21 cellular contexts compared by ENCODE assay signal in genomic region chr17:44912763-44913544, GRCh38. TPM values are rescaled to one million over a fixed set of nuclear protein-coding genes. Genes with fewer than 3 reads are reported as not detected.
DNase-seq lines count a peak whose midpoint lies in the region; ATAC-seq and TF ChIP-seq lines count a peak whose summit lies in the region.
"Had no signal": no experiment of that assay in that cellular context is flagged by ENCODE, and none has a peak within 500 bp of the region (broad histone marks: within the 10 kb centered on the region; RNA-seq: fewer than 3 reads in every experiment).

No MANE protein-coding gene starts in this region.

- TF ChIP-seq CTCF in lower lobe of right lung (IDR thresholded peaks at IDR 0.05) (no peak), ascending aorta (IDR thresholded peaks at IDR 0.05) (no peak)

- H3K27me3 ChIP-seq in lower lobe of right lung (ENCODE audit: low read depth) (peaks cover 22% of the 10 kb centered on the region), ascending aorta (no peaks in the 10 kb centered on the region)
- H3K27me3 ChIP-seq in CD4-positive, alpha-beta memory T cell (ENCODE audit: insufficient read depth, low read length), result no peaks in the 10 kb centered on the region

- peaks cover 12% of the 10 kb centered on the region for H3K4me1 Mint-ChIP-seq in stimulated activated effector memory CD8-positive, alpha-beta T cell treated with anti-CD3 and anti-CD28 coated beads, Interleukin-12 subunit alpha, Interleukin-12 subunit beta, amount 100 ng/mL, for 72 hours
- peaks cover 9 to 17% (median 12%) of the 10 kb centered on the region in 4 donors for H3K4me1 Mint-ChIP-seq in CD4-positive, alpha-beta memory T cell

- H3K4me3 ChIP-seq in lower lobe of right lung (no peak overlapping the region), ascending aorta (no peak overlapping the region)
- no peak overlapping the region for H3K4me3 ChIP-seq in CD4-positive, alpha-beta memory T cell (ENCODE audit: low read length in 2 of 2)
- H3K4me3 ChIP-seq: GM12878 had no signal

- CTCF ChIA-PET in CD4-positive, alpha-beta memory T cell (lab: Charles Lee; ENCODE audit: partially characterized antibody), result interaction anchor here (0.9 to 1.6 kb wide), 3 partner anchors 107 to 186 kb away, joined by 3 to 5 read pairs (median 3); no protein-coding TSS in a partner anchor

- no peaks in the 10 kb centered on the region for H3K36me3 Mint-ChIP-seq in stimulated activated effector memory CD8-positive, alpha-beta T cell treated with anti-CD3 and anti-CD28 coated beads, Interleukin-12 subunit alpha, Interleukin-12 subunit beta, amount 100 ng/mL, for 72 hours
- H3K36me3 Mint-ChIP-seq in CD4-positive, alpha-beta memory T cell, result no peaks in the 10 kb centered on the region

- POLR2A ChIA-PET in CD4-positive, alpha-beta memory T cell (lab: Charles Lee; ENCODE audit: partially characterized antibody), result no interaction called here

- intact Hi-C loops in lower lobe of right lung (cut with DNase I), result no loop called here
- intact Hi-C loops in CD4-positive, alpha-beta memory T cell (cut with micrococcal nuclease), result no loop called here
- intact Hi-C loops in ascending aorta (cut with DNase I), result no loop called here

- H3K9me3 ChIP-seq in lower lobe of right lung (no peaks in the 10 kb centered on the region), ascending aorta (no peaks in the 10 kb centered on the region)
- no peaks in the 10 kb centered on the region for H3K9me3 ChIP-seq in CD4-positive, alpha-beta memory T cell (ENCODE audit: control insufficient read depth in 1 of 2, low read length in 2 of 2)

- H3K27me3 Mint-ChIP-seq in CD4-positive, alpha-beta memory T cell, result peaks cover 15 to 27% of the 10 kb centered on the region in 2 donors

- H3K36me3 ChIP-seq in lower lobe of right lung (no peaks in the 10 kb centered on the region), ascending aorta (no peaks in the 10 kb centered on the region)
- no peaks in the 10 kb centered on the region for H3K36me3 ChIP-seq in CD4-positive, alpha-beta memory T cell (ENCODE audit: insufficient read depth, low read length)

- H3K4me3 Mint-ChIP-seq in stimulated activated effector memory CD8-positive, alpha-beta T cell treated with anti-CD3 and anti-CD28 coated beads, Interleukin-12 subunit alpha, Interleukin-12 subunit beta, amount 100 ng/mL, for 72 hours, result peak overlapping the region; percentile 14
- peak overlapping the region in 3 of 8 donors; percentile 37 to 68 (median 39) for H3K4me3 Mint-ChIP-seq in CD4-positive, alpha-beta memory T cell

- H3K27ac ChIP-seq in angular gyrus (ENCODE audit: low read depth, low read length), result peak overlapping the region; percentile 61
- no peak overlapping the region for H3K27ac ChIP-seq in lower lobe of right lung
- no peak overlapping the region for H3K27ac ChIP-seq in CD4-positive, alpha-beta memory T cell (ENCODE audit: low read depth, low read length)
- H3K27ac ChIP-seq in ascending aorta, result no peak overlapping the region
- H3K27ac ChIP-seq: C4-2B had no signal

- DNase-seq in activated effector memory CD4-positive, alpha-beta T cell treated with anti-CD3 and anti-CD28 coated beads, Interleukin-2, amount 50 U/mL, for 16 hours, result peak; percentile 31
- no peak for DNase-seq in activated effector memory CD4-positive, alpha-beta T cell treated with Interleukin-2 at 50 U/mL for 16 hours
- peak; percentile 20 for DNase-seq in lower lobe of right lung
- no peak for DNase-seq in stimulated activated effector memory CD8-positive, alpha-beta T cell treated with anti-CD3 and anti-CD28 coated beads, Interleukin-12 subunit alpha, Interleukin-12 subunit beta, amount 100 ng/mL, for 72 hours (ENCODE audit: low spot score in 2 of 2)
- no peak for DNase-seq in NCI-H146 treated with DMSO at 0.1 percent for 48 hours (lab: John Stamatoyannopoulos, UW; ENCODE audit: unreplicated experiment)
- DNase-seq in CD4-positive, alpha-beta memory T cell, result no peak
- DNase-seq in ascending aorta (ENCODE audit: low spot score in 2 of 2), result no peak
- DNase-seq: activated CD4-positive, alpha-beta T cell treated with anti-CD3 and anti-CD28 coated beads for 4 hours; activated CD8-positive, alpha-beta memory T cell treated with anti-CD3 and anti-CD28 coated beads, Interleukin-2, amount 50 U/mL, for 4 hours; activated naive CD4-positive, alpha-beta T cell treated with Interleukin-2 at 50 U/mL for 16 hours; cortex of kidney; mesendoderm; MV-4-11; NCI-H187 treated with DMSO at 0.1 percent for 48 hours; NCI-H446; stimulated activated CD8-positive, alpha-beta memory T cell treated with anti-CD3 and anti-CD28 coated beads, Interleukin-4, amount 100 ng/mL, for 48 hours; SW 1271 had no signal

- H3K4me1 ChIP-seq in lower lobe of right lung (peaks cover 10% of the 10 kb centered on the region), ascending aorta (peaks cover 12 to 29% of the 10 kb centered on the region in 2 donors)
- no peaks in the 10 kb centered on the region for H3K4me1 ChIP-seq in CD4-positive, alpha-beta memory T cell (ENCODE audit: insufficient read depth, low read length)

- H3K27ac Mint-ChIP-seq in stimulated activated effector memory CD8-positive, alpha-beta T cell treated with anti-CD3 and anti-CD28 coated beads, Interleukin-12 subunit alpha, Interleukin-12 subunit beta, amount 100 ng/mL, for 72 hours, result no peak overlapping the region
- peak overlapping the region in 2 of 7 donors; percentile 2 to 67 for H3K27ac Mint-ChIP-seq in CD4-positive, alpha-beta memory T cell

- H3K9me3 Mint-ChIP-seq in stimulated activated effector memory CD8-positive, alpha-beta T cell treated with anti-CD3 and anti-CD28 coated beads, Interleukin-12 subunit alpha, Interleukin-12 subunit beta, amount 100 ng/mL, for 72 hours, result no peaks in the 10 kb centered on the region
- H3K9me3 Mint-ChIP-seq in CD4-positive, alpha-beta memory T cell, result no peaks in the 10 kb centered on the region

- ATAC-seq in lower lobe of right lung, result no peak
- no peak for ATAC-seq in stimulated activated effector memory CD8-positive, alpha-beta T cell treated with anti-CD3 and anti-CD28 coated beads, Interleukin-12 subunit alpha, Interleukin-12 subunit beta, amount 100 ng/mL, for 72 hours
- ATAC-seq: GM12878 had no signal

RNA-seq across cellular contexts. Expression of gene GFAP, which starts 2.3 kb away (rescaled TPM):
- not detected for total RNA-seq in lower lobe of right lung
- total RNA-seq in CD4-positive, alpha-beta memory T cell, result not detected
- polyA plus RNA-seq in CD4-positive, alpha-beta memory T cell, result under 1 TPM in 1 of 2 donors, not detected in 1; 0.16 TPM
- total RNA-seq in ascending aorta, result 1.7 TPM
- total RNA-seq: A673, GM12878 had no signal

RNA-seq across cellular contexts. Expression of gene EFTUD2, which starts 13.7 kb away (rescaled TPM):
- total RNA-seq in lower lobe of right lung (108 TPM), ascending aorta (126 TPM)
- total RNA-seq in CD4-positive, alpha-beta memory T cell, result 100 to 1,000 TPM in 1 of 2 experiments, 10 to 100 TPM in 1; 98.9 to 101 TPM
- 10 to 100 TPM; 82.2 to 82.3 TPM for polyA plus RNA-seq in CD4-positive, alpha-beta memory T cell

RNA-seq across cellular contexts. Expression of gene KIF18B, which starts 34.6 kb away (rescaled TPM):
- total RNA-seq in lower lobe of right lung, result 0.89 TPM
- total RNA-seq in CD4-positive, alpha-beta memory T cell, result not detected
- not detected for polyA plus RNA-seq in CD4-positive, alpha-beta memory T cell
- total RNA-seq in ascending aorta, result not detected

RNA-seq across cellular contexts. Expression of gene C1QL1, which starts 55.1 kb away (rescaled TPM):
- not detected for total RNA-seq in lower lobe of right lung
- not detected for total RNA-seq in CD4-positive, alpha-beta memory T cell
- not detected for polyA plus RNA-seq in CD4-positive, alpha-beta memory T cell
- not detected for total RNA-seq in ascending aorta
- total RNA-seq: GM12878 had no signal
- polyA plus RNA-seq: GM12878 had no signal

Comparison
In these comparisons a context has a peak if more than half of its experiments do, and no peak if none do; other contexts are left out.
1. DNase-seq: peak in activated effector memory CD4-positive, alpha-beta T cell treated with anti-CD3 and anti-CD28 coated beads, Interleukin-2, amount 50 U/mL, for 16 hours (single experiment) and lower lobe of right lung (single experiment); none in activated effector memory CD4-positive, alpha-beta T cell treated with Interleukin-2 at 50 U/mL for 16 hours (single experiment), stimulated activated effector memory CD8-positive, alpha-beta T cell treated with anti-CD3 and anti-CD28 coated beads, Interleukin-12 subunit alpha, Interleukin-12 subunit beta, amount 100 ng/mL, for 72 hours (0 of 2), NCI-H146 treated with DMSO at 0.1 percent for 48 hours (single experiment), CD4-positive, alpha-beta memory T cell (0 of 5) and ascending aorta (0 of 2).